ENCODE assay signal across 8 cellular contexts in genomic region chrX:120468071-120468470, GRCh38. TPM values are rescaled to one million over a fixed set of nuclear protein-coding genes. Genes with fewer than 3 reads are reported as not detected.
DNase-seq lines count a peak whose midpoint lies in the region; ATAC-seq lines count a peak whose summit lies in the region.

No MANE protein-coding gene starts in this region.

- no peaks in the 10 kb centered on the region for H3K9me3 Mint-ChIP-seq in T-helper 2 cell treated with Interferon-gamma antibody and Interleukin-4, amounts not matched to agents 5 μg/mL and 100 μg/mL, for 36 hours
- H3K9me3 Mint-ChIP-seq in activated CD4-positive, alpha-beta memory T cell treated with anti-CD3 and anti-CD28 coated beads, Interleukin-2, amount 10 ng/mL, durations not matched to agents 7 days and 5 days, result no peaks in the 10 kb centered on the region

- no peaks in the 10 kb centered on the region for H3K27me3 ChIP-seq in iPS-20b (ENCODE audit: insufficient read depth, low read length)

- POLR2A ChIA-PET in activated CD4-positive, alpha-beta memory T cell treated with anti-CD3 and anti-CD28 coated beads, Interleukin-2, amount 10 ng/mL, durations not matched to agents 7 days and 5 days (lab: Charles Lee), result interaction anchor here (0.7 to 2.7 kb wide), 4 partner anchors 10 to 20 kb away, joined by 3 to 19 read pairs (median 10); no protein-coding TSS in a partner anchor

- no peak for DNase-seq in T-helper 2 cell treated with Interferon-gamma antibody and Interleukin-4, amounts not matched to agents 5 μg/mL and 100 μg/mL, for 36 hours (ENCODE audit: low spot score)
- DNase-seq in T-helper 2 cell (no peak), hypothalamus (lab: John Stamatoyannopoulos, UW) (no peak), pons (ENCODE audit: low spot score) (no peak)
- DNase-seq in activated CD4-positive, alpha-beta memory T cell treated with anti-CD3 and anti-CD28 coated beads, Interleukin-2, amount 10 ng/mL, durations not matched to agents 7 days and 5 days, result no peak

- no peaks in the 10 kb centered on the region for H3K27me3 Mint-ChIP-seq in T-helper 2 cell treated with Interferon-gamma antibody and Interleukin-4, amounts not matched to agents 5 μg/mL and 100 μg/mL, for 36 hours (ENCODE audit: low read depth)
- peaks cover 2% of the 10 kb centered on the region for H3K27me3 Mint-ChIP-seq in activated CD4-positive, alpha-beta memory T cell treated with anti-CD3 and anti-CD28 coated beads, Interleukin-2, amount 10 ng/mL, durations not matched to agents 7 days and 5 days

- H3K27ac ChIP-seq in iPS-20b (ENCODE audit: low read length) (no peak overlapping the region), temporal lobe (ENCODE audit: low read depth, low read length) (peak overlapping the region; percentile 79)

- peak overlapping the region; percentile 85; the same call in 1 of the 2 replicates for H3K9ac ChIP-seq in iPS-20b (ENCODE audit: low read depth, low read length)

- H3K4me1 Mint-ChIP-seq in T-helper 2 cell treated with Interferon-gamma antibody and Interleukin-4, amounts not matched to agents 5 μg/mL and 100 μg/mL, for 36 hours (ENCODE audit: low read depth), result peaks cover 14% of the 10 kb centered on the region
- peaks cover 22% of the 10 kb centered on the region for H3K4me1 Mint-ChIP-seq in activated CD4-positive, alpha-beta memory T cell treated with anti-CD3 and anti-CD28 coated beads, Interleukin-2, amount 10 ng/mL, durations not matched to agents 7 days and 5 days

- peak overlapping the region; percentile 85 for H3K27ac Mint-ChIP-seq in T-helper 2 cell treated with Interferon-gamma antibody and Interleukin-4, amounts not matched to agents 5 μg/mL and 100 μg/mL, for 36 hours
- peak overlapping the region; percentile 86 for H3K27ac Mint-ChIP-seq in activated CD4-positive, alpha-beta memory T cell treated with anti-CD3 and anti-CD28 coated beads, Interleukin-2, amount 10 ng/mL, durations not matched to agents 7 days and 5 days

- CTCF ChIA-PET in activated CD4-positive, alpha-beta memory T cell treated with anti-CD3 and anti-CD28 coated beads, Interleukin-2, amount 10 ng/mL, durations not matched to agents 7 days and 5 days (lab: Charles Lee), result interaction anchor here (1.8 kb wide), 1 partner anchor 18 kb away, joined by 10 read pairs; no protein-coding TSS in a partner anchor

- no peaks in the 10 kb centered on the region for H3K9me3 ChIP-seq in iPS-20b (ENCODE audit: insufficient read depth, low read depth, low read length)

- H3K36me3 ChIP-seq in iPS-20b (ENCODE audit: insufficient read depth, low read depth, low read length), result no peaks in the 10 kb centered on the region

- no peaks in the 10 kb centered on the region for H3K4me1 ChIP-seq in iPS-20b (ENCODE audit: insufficient read depth, low read length)

- H3K4me3 ChIP-seq in iPS-20b (ENCODE audit: low read length), result peak overlapping the region; percentile 86

- no peak for ATAC-seq in GM19455 (IDR thresholded peaks at IDR 0.05; ENCODE audit: unreplicated experiment)

- H3K36me3 Mint-ChIP-seq in T-helper 2 cell treated with Interferon-gamma antibody and Interleukin-4, amounts not matched to agents 5 μg/mL and 100 μg/mL, for 36 hours (ENCODE audit: low read depth), result peaks cover 14% of the 10 kb centered on the region
- peaks cover 9% of the 10 kb centered on the region for H3K36me3 Mint-ChIP-seq in activated CD4-positive, alpha-beta memory T cell treated with anti-CD3 and anti-CD28 coated beads, Interleukin-2, amount 10 ng/mL, durations not matched to agents 7 days and 5 days (ENCODE audit: low read depth)

- peak overlapping the region; percentile 94 for H3K4me3 Mint-ChIP-seq in T-helper 2 cell treated with Interferon-gamma antibody and Interleukin-4, amounts not matched to agents 5 μg/mL and 100 μg/mL, for 36 hours
- H3K4me3 Mint-ChIP-seq in activated CD4-positive, alpha-beta memory T cell treated with anti-CD3 and anti-CD28 coated beads, Interleukin-2, amount 10 ng/mL, durations not matched to agents 7 days and 5 days, result peak overlapping the region; percentile 91

RNA-seq across cellular contexts. Expression of gene LAMP2, which starts 1.0 kb away (rescaled TPM):
- total RNA-seq in activated CD4-positive, alpha-beta memory T cell treated with anti-CD3 and anti-CD28 coated beads, Interleukin-2, amount 10 ng/mL, durations not matched to agents 7 days and 5 days, result 10 to 100 TPM; 59.4 to 60.3 TPM
- 36.4 TPM for total RNA-seq in temporal lobe
